In the genomic region with DNA sequence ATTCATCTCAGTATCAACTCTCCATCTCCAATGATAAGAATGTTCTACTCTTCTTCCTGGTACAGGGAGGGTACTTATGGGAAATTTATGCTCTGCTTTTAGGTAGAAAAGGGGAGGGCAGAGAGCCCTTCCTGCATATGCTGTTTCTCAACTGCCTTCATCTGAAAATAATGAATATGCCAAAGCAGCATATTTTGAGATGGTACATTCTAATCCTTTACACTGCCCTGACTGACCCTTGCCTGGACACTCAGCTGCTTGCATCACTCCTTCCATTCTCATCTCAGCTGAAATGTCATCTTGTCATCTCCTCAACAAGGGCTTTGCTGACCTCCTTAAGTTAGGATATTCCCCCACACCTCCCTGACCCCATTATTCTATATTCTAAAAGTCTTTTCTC, we compare ENCODE assay signal across 15 cellular contexts.
"Had no signal": no experiment of that assay in that cellular context is flagged by ENCODE, and none has a peak within 500 bp of the region (broad histone marks: within the 10 kb centered on the region; RNA-seq: fewer than 3 reads in every experiment).

No MANE protein-coding gene starts in this region.

- DNase-seq: activated CD4-positive, alpha-beta T cell treated with anti-CD3 and anti-CD28 coated beads, Interleukin-2, amount 50 U/mL, for 48 hours; activated naive CD4-positive, alpha-beta T cell treated with anti-CD3 and anti-CD28 coated beads for 36 hours; activated naive CD8-positive, alpha-beta T cell treated with anti-CD3 and anti-CD28 coated beads, Interleukin-2, amount 50 U/mL, for 24 hours; glutamatergic neuron; kidney glomerular epithelial cell; midbrain; ovary; stimulated activated CD4-positive, alpha-beta T cell treated with anti-CD3 and anti-CD28 coated beads, Interleukin-4, amount 100 ng/mL, for 1 hour; stimulated activated naive B cell treated with anti-CD40 and anti-IgM and Interleukin-4, amounts not matched to agents 10 μg/mL and 1 μg/mL and 100 μg/mL, for 72 hours; trophoblast cell had no signal

- H3K27ac ChIP-seq: VCaP had no signal

- H3K9me3 Mint-ChIP-seq: activated naive CD4-positive, alpha-beta T cell treated with anti-CD3 and anti-CD28 coated beads for 36 hours; activated naive CD8-positive, alpha-beta T cell treated with anti-CD3 and anti-CD28 coated beads, Interleukin-2, amount 50 U/mL, for 24 hours; activated T-helper 17 cell treated with anti-CD3 and anti-CD28 coated beads, Interleukin-2, amount 50 U/mL, for 72 hours; stimulated activated naive B cell treated with anti-CD40 and anti-IgM and Interleukin-4, amounts not matched to agents 10 μg/mL and 1 μg/mL and 100 μg/mL, for 72 hours had no signal

- H3K27me3 ChIP-seq: ovary had no signal

- ATAC-seq: activated naive CD8-positive, alpha-beta T cell treated with anti-CD3 and anti-CD28 coated beads, Interleukin-2, amount 50 U/mL, for 24 hours; activated T-helper 17 cell treated with anti-CD3 and anti-CD28 coated beads, Interleukin-2, amount 50 U/mL, for 72 hours; esophagus mucosa; stimulated activated naive B cell treated with anti-CD40 and anti-IgM and Interleukin-4, amounts not matched to agents 10 μg/mL and 1 μg/mL and 100 μg/mL, for 72 hours had no signal

- H3K4me1 Mint-ChIP-seq: activated naive CD8-positive, alpha-beta T cell treated with anti-CD3 and anti-CD28 coated beads, Interleukin-2, amount 50 U/mL, for 24 hours; activated T-helper 17 cell treated with anti-CD3 and anti-CD28 coated beads, Interleukin-2, amount 50 U/mL, for 72 hours; stimulated activated naive B cell treated with anti-CD40 and anti-IgM and Interleukin-4, amounts not matched to agents 10 μg/mL and 1 μg/mL and 100 μg/mL, for 72 hours had no signal

- H3K4me3 ChIP-seq: lung, ovary had no signal

- H3K27me3 Mint-ChIP-seq: activated naive CD8-positive, alpha-beta T cell treated with anti-CD3 and anti-CD28 coated beads, Interleukin-2, amount 50 U/mL, for 24 hours; activated T-helper 17 cell treated with anti-CD3 and anti-CD28 coated beads, Interleukin-2, amount 50 U/mL, for 72 hours had no signal

- H3K36me3 ChIP-seq: ovary had no signal

- H3K36me3 Mint-ChIP-seq: stimulated activated naive B cell treated with anti-CD40 and anti-IgM and Interleukin-4, amounts not matched to agents 10 μg/mL and 1 μg/mL and 100 μg/mL, for 72 hours had no signal

- H3K27ac Mint-ChIP-seq: activated naive CD4-positive, alpha-beta T cell treated with anti-CD3 and anti-CD28 coated beads for 36 hours; activated naive CD8-positive, alpha-beta T cell treated with anti-CD3 and anti-CD28 coated beads, Interleukin-2, amount 50 U/mL, for 24 hours; activated T-helper 17 cell treated with anti-CD3 and anti-CD28 coated beads, Interleukin-2, amount 50 U/mL, for 72 hours; stimulated activated naive B cell treated with anti-CD40 and anti-IgM and Interleukin-4, amounts not matched to agents 10 μg/mL and 1 μg/mL and 100 μg/mL, for 72 hours had no signal

- H3K4me3 Mint-ChIP-seq: activated naive CD4-positive, alpha-beta T cell treated with anti-CD3 and anti-CD28 coated beads for 36 hours; activated naive CD8-positive, alpha-beta T cell treated with anti-CD3 and anti-CD28 coated beads, Interleukin-2, amount 50 U/mL, for 24 hours; activated T-helper 17 cell treated with anti-CD3 and anti-CD28 coated beads, Interleukin-2, amount 50 U/mL, for 72 hours; neural crest cell; stimulated activated naive B cell treated with anti-CD40 and anti-IgM and Interleukin-4, amounts not matched to agents 10 μg/mL and 1 μg/mL and 100 μg/mL, for 72 hours had no signal

- H3K9me3 ChIP-seq: ovary had no signal
